ENCODE assay signal across 17 cellular contexts in the genomic region with DNA sequence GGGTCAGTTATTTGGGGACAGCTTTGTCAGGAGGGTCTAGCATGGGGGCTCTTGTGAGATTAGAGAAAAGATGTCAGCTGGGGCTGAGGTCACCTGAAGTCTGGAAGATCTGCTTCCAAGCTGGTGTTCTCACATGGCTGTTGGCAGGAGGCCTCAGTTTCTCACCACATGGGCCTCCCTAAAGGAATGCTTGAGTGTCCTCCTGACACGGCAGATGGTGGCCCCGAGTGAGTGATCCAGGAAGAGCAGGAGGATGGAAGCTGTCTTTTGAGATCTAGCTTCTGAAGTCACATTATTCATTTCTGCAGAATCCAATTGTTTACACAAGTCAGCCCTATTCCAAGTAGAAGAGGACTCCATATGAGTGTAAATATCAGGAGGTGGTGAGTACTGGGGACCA.
"Had no signal": no experiment of that assay in that cellular context is flagged by ENCODE, and none has a peak within 500 bp of the region (broad histone marks: within the 10 kb centered on the region; RNA-seq: fewer than 3 reads in every experiment).

No MANE protein-coding gene starts in this region.

- ATAC-seq: left colon; lower lobe of right lung; naive thymus-derived CD8-positive, alpha-beta T cell; WTC11 had no signal

- DNase-seq: activated CD4-positive, alpha-beta memory T cell treated with anti-CD3 and anti-CD28 coated beads for 36 hours; activated CD4-positive, alpha-beta T cell treated with anti-CD3 and anti-CD28 coated beads for 4 hours; activated naive CD4-positive, alpha-beta T cell treated with Interleukin-2 at 50 U/mL for 16 hours; activated naive CD8-positive, alpha-beta T cell treated with anti-CD3 and anti-CD28 coated beads, Interleukin-2, amount 10 ng/mL, durations not matched to agents 7 days and 5 days; activated T-cell treated with anti-CD3 and anti-CD28 coated beads for 4 hours; central memory CD4-positive, alpha-beta T cell; effector CD4-positive, alpha-beta T cell; hippocampal formation; left colon; lower lobe of right lung; naive thymus-derived CD8-positive, alpha-beta T cell; pancreas; stimulated activated CD4-positive, alpha-beta T cell treated with anti-CD3 and anti-CD28 coated beads, Interleukin-4, amount 100 ng/mL, for 4 hours; SW 1271; T-helper 2 cell; testis had no signal

- H3K4me3 ChIP-seq: lower lobe of right lung, pancreas, testis had no signal

- H3K36me3 ChIP-seq: lower lobe of right lung, pancreas had no signal

- H3K27ac ChIP-seq: lower lobe of right lung, pancreas, testis had no signal

- H3K9me3 ChIP-seq: lower lobe of right lung, pancreas, testis had no signal

- H3K27me3 ChIP-seq: pancreas, testis had no signal

- H3K4me1 ChIP-seq: lower lobe of right lung, pancreas, testis had no signal
